Comparison of ENCODE assay signal across 8 cellular contexts in genomic region chr1:107963601-107964396, GRCh38. TPM values are rescaled to one million over a fixed set of nuclear protein-coding genes. Genes with fewer than 3 reads are reported as not detected.
DNase-seq lines count a peak whose midpoint lies in the region; ATAC-seq and TF ChIP-seq lines count a peak whose summit lies in the region.

No MANE protein-coding gene starts in this region.

- H3K9ac ChIP-seq in iPS-15b (ENCODE audit: low read depth, low read length) (no peak overlapping the region), PC-3 (ENCODE audit: low read length) (no peak overlapping the region)

- H3K27me3 ChIP-seq in Peyer's patch (no peaks in the 10 kb centered on the region), ascending aorta (no peaks in the 10 kb centered on the region), iPS-15b (ENCODE audit: control insufficient read depth, insufficient read depth, low read length) (peaks cover 20% of the 10 kb centered on the region), PC-3 (ENCODE audit: low read length) (peaks cover 10% of the 10 kb centered on the region)

- H3K4me3 ChIP-seq in Peyer's patch, result peak overlapping the region; percentile 36 to 66 (median 58)
- H3K4me3 ChIP-seq in ascending aorta, result peak overlapping the region; percentile 48 to 61
- peak overlapping the region; percentile 52 for H3K4me3 ChIP-seq in iPS-15b (ENCODE audit: low read depth, low read length)
- peak overlapping the region; percentile 50 to 63 (median 58) for H3K4me3 ChIP-seq in skin epidermis
- no peak overlapping the region for H3K4me3 ChIP-seq in PC-3 (ENCODE audit: low read length)

- no peaks in the 10 kb centered on the region for H3K9me2 ChIP-seq in PC-3 (replicated peaks; ENCODE audit: low read length)

- CTCF ChIA-PET in PC-3 (lab: Charles Lee), result no interaction called here

- H3K4me1 ChIP-seq in Peyer's patch (peaks cover 0 to 23% (median 3%) of the 10 kb centered on the region in 4 donors), ascending aorta (no peaks in the 10 kb centered on the region), iPS-15b (ENCODE audit: control insufficient read depth, insufficient read depth, low read length) (peaks cover 2% of the 10 kb centered on the region), PC-3 (ENCODE audit: insufficient read depth, low read length) (no peaks in the 10 kb centered on the region)

- H3K79me2 ChIP-seq in PC-3 (ENCODE audit: low read length), result no peaks in the 10 kb centered on the region

- no peaks in the 10 kb centered on the region for H3F3A ChIP-seq in PC-3 (ENCODE audit: low read length, unreplicated experiment)

- no peak overlapping the region for H3K4me2 ChIP-seq in PC-3 (ENCODE audit: low read length)

- no peak overlapping the region for H2AFZ ChIP-seq in PC-3 (ENCODE audit: low read length)

- H3K27ac ChIP-seq in Peyer's patch (peak overlapping the region; percentile 26 to 83 (median 68)), ascending aorta (peak overlapping the region in 1 of 2 donors; percentile 25), skin epidermis (peak overlapping the region in 20 of 21 experiments; percentile 31 to 86 (median 68)), PC-3 (ENCODE audit: low read length) (no peak overlapping the region)

- no TSS peak for BruUV-seq in PC-3 (replicated peaks; lab: Mats Ljungman, UMichigan)

- intact Hi-C loops in ascending aorta (cut with DNase I), result no loop called here
- intact Hi-C loops in PC-3 (cut with micrococcal nuclease), result loop anchor here (10.0 kb wide), 1 partner anchor 161 kb away; no protein-coding TSS in a partner anchor

- H3K36me3 ChIP-seq in Peyer's patch (no peaks in the 10 kb centered on the region), ascending aorta (no peaks in the 10 kb centered on the region), iPS-15b (ENCODE audit: control insufficient read depth, insufficient read depth, low read length) (no peaks in the 10 kb centered on the region), PC-3 (ENCODE audit: low read depth, low read length) (no peaks in the 10 kb centered on the region)

- ATAC-seq in HG02970 (IDR thresholded peaks at IDR 0.05; ENCODE audit: low FRiP score, unreplicated experiment) (peak; percentile 78), PC-3 (no peak)

- no peaks in the 10 kb centered on the region for H4K20me1 ChIP-seq in PC-3 (ENCODE audit: low read length)

- TF ChIP-seq POLR2A in Peyer's patch (IDR thresholded peaks at IDR 0.05), result no peak

- POLR2A ChIA-PET in PC-3 (lab: Charles Lee; ENCODE audit: unreplicated experiment), result no interaction called here

- no peak for TF ChIP-seq CTCF in Peyer's patch (IDR thresholded peaks at IDR 0.05)
- TF ChIP-seq CTCF in ascending aorta (IDR thresholded peaks at IDR 0.05), result no peak
- no peak for TF ChIP-seq CTCF in PC-3 (conservative IDR thresholded peaks at IDR 0.05; ENCODE audit: low read depth, low read length)

- peak; percentile 31 for DNase-seq in NCI-H1694 treated with DMSO at 0.1 percent for 48 hours (lab: John Stamatoyannopoulos, UW)
- DNase-seq in NCI-H1694 (lab: John Stamatoyannopoulos, UW), result no peak
- DNase-seq in Peyer's patch, result peak; percentile 45 to 74 (median 72)
- peak in 1 of 2 donors; percentile 65 for DNase-seq in ascending aorta (ENCODE audit: low spot score in 2 of 2)
- DNase-seq in PC-3, result no peak

- H3K9me3 ChIP-seq in Peyer's patch (no peaks in the 10 kb centered on the region), ascending aorta (no peaks in the 10 kb centered on the region), iPS-15b (ENCODE audit: control insufficient read depth, insufficient read depth, low read length) (no peaks in the 10 kb centered on the region), PC-3 (ENCODE audit: low read length) (no peaks in the 10 kb centered on the region)

RNA-seq across cellular contexts. Expression of gene VAV3, which starts 1.2 kb away (rescaled TPM):
- 10 to 100 TPM; 32.1 to 60.9 (median 41.5) TPM for total RNA-seq in Peyer's patch
- 0.64 TPM for total RNA-seq in ascending aorta
- total RNA-seq in PC-3 (2014; rRNA removed), result 0.73 and 0.98 TPM in 2 replicates

Comparison
In these comparisons a context has a peak if more than half of its experiments do, and no peak if none do; other contexts are left out.
1. DNase-seq: peak in NCI-H1694 treated with DMSO at 0.1 percent for 48 hours (single experiment) and Peyer's patch (3 of 3); none in NCI-H1694 (single experiment) and PC-3 (single experiment).
2. RNA of gene VAV3, which starts 1.2 kb away (total RNA-seq): 32.1 to 60.9 TPM in Peyer's patch; 0.73 to 0.98 TPM in PC-3 and 0.64 TPM in ascending aorta (single experiment); every median in the first group is over 10 times any median in the second.